Comparison of ENCODE assay signal across 8 cellular contexts in the genomic region with DNA sequence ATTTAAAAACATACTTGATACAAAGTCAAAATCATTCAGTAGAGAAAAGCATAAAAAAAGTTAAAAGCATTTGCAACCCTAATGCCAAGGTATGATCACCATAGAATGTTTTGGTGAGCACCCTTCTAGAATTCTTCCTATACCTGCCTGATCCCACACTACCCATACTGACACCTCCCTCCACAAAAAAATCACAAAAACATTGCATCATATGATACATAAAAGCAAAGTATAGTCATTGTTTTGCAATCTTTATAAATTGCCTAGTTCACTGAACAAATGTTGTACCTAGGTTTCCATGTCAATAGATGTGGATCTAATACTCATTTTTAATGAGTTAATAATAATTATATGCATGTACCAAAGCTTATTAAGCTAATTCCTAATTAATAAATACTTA. TPM values are rescaled to one million over a fixed set of nuclear protein-coding genes. Genes with fewer than 3 reads are reported as not detected.
"Had no signal": no experiment of that assay in that cellular context is flagged by ENCODE, and none has a peak within 500 bp of the region (broad histone marks: within the 10 kb centered on the region; RNA-seq: fewer than 3 reads in every experiment).

No MANE protein-coding gene starts in this region.

- DNase-seq: H9, HCEC 1CT had no signal

- H2AFZ ChIP-seq: GM23338 had no signal

- H3K27ac ChIP-seq: HL-60 had no signal

- FAIRE-seq: H1, H54 had no signal

- H3K4me3 ChIP-seq: GM23338 had no signal

- H3K4me2 ChIP-seq: GM23338 had no signal

- ATAC-seq: GM23338 had no signal

RNA-seq across cellular contexts. Expression of a gene that starts 54.1 kb away (rescaled TPM):
- total RNA-seq: GM23338, H1, H9, HT1080 had no signal
- polyA plus RNA-seq: GM23338, H1, IgD-negative memory B cell had no signal
